Comparison of ENCODE assay signal across 8 cellular contexts in the genomic region with DNA sequence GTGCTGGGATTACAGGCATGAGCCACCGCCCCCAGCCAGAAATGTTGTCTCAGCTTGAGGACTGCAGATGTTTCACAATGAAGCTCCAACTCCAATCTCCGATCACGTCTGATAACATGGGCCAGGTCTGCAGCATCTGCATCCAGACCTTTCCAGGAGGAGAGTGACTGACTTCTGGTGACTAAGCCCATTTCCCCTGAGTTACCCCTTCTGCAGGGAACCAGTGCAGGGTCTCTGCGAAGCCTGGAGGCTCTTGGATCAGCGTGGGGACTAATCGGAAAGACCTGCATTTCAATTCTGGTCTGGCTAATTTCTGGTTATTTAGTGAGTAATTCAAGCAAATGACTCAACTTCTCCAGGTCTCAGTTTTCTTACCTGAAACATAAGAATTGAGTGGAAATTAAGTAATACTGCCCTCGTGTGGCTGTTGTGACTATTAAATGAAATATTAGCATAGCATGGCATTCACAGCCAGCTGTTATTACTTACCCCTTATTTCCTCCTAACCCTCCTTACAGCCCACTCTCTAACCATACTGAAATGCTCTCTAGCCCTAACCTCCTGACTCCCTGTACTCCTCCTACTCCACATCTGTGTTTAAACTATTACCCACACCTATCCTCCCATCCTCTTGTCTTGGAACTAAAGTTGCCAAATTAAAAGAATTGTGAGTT. TPM values are rescaled to one million over a fixed set of nuclear protein-coding genes. Genes with fewer than 3 reads are reported as not detected.
DNase-seq lines count a peak whose midpoint lies in the region; ATAC-seq and TF ChIP-seq lines count a peak whose summit lies in the region.

No MANE protein-coding gene starts in this region.

- no peaks in the 10 kb centered on the region for H3K27me3 ChIP-seq in CD4-positive, alpha-beta T cell (ENCODE audit: control insufficient read depth, insufficient read depth, low read length)
- H3K27me3 ChIP-seq in stomach: no peaks in the 10 kb centered on the region

- peak overlapping the region; percentile 72 for H3K27ac ChIP-seq in CD4-positive, alpha-beta T cell (ENCODE audit: low read depth, low read length)
- H3K27ac ChIP-seq in stomach: peak overlapping the region in 4 of 5 donors; percentile 54 to 92 (median 81)

- H3K4me3 ChIP-seq in choroid plexus epithelial cell (ENCODE audit: low read depth, low read length) (no peak overlapping the region), stomach (no peak overlapping the region)

- peaks cover 3% of the 10 kb centered on the region for H3K9me3 Mint-ChIP-seq in CD4-positive, alpha-beta T cell
- H3K9me3 Mint-ChIP-seq in memory B cell: peaks cover 1% of the 10 kb centered on the region

- peak; percentile 38 for ATAC-seq in CD4-positive, alpha-beta T cell (ENCODE audit: poor library complexity)
- ATAC-seq in GM21360 (IDR thresholded peaks at IDR 0.05; ENCODE audit: unreplicated experiment) (peak; percentile 28), memory B cell (ENCODE audit: low read depth) (peak; percentile 37), HG02973 (IDR thresholded peaks at IDR 0.05; ENCODE audit: unreplicated experiment) (no peak)

- 39 to 50% (median 46%) methylated on average over 7 of the region's 7 CpGs for WGBS in stomach, 5 donors

- H3K4me3 Mint-ChIP-seq in CD4-positive, alpha-beta T cell: peak overlapping the region; percentile 80
- H3K4me3 Mint-ChIP-seq in memory B cell: no peak overlapping the region

- H3K27ac Mint-ChIP-seq in CD4-positive, alpha-beta T cell: peak overlapping the region; percentile 89
- no peak overlapping the region for H3K27ac Mint-ChIP-seq in memory B cell

- intact Hi-C loops in CD4-positive, alpha-beta T cell (cut with DNase I, micrococcal nuclease): loop anchor here (1.0 to 10.0 kb wide), 7 partner anchors 23 to 340 kb away; a partner anchor contains a TSS
- intact Hi-C loops in stomach (cut with DNase I; ENCODE audit: low total_unique reads): loop anchor here (10.0 kb wide), 1 partner anchor 130 kb away; no protein-coding TSS in a partner anchor

- peaks cover 0 to 5% (median 0%) of the 10 kb centered on the region in 4 donors for H3K36me3 ChIP-seq in stomach

- CTCF ChIA-PET in CD4-positive, alpha-beta T cell (lab: Charles Lee): interaction anchor here (0.7 to 3.1 kb wide), 14 partner anchors 10 to 323 kb away, joined by 3 to 15 read pairs (median 4); a partner anchor contains a TSS

- no peaks in the 10 kb centered on the region for H3K27me3 Mint-ChIP-seq in CD4-positive, alpha-beta T cell
- peaks cover 2% of the 10 kb centered on the region for H3K27me3 Mint-ChIP-seq in memory B cell

- POLR2A ChIA-PET in CD4-positive, alpha-beta T cell (lab: Charles Lee): interaction anchor here (0.7 to 3.3 kb wide), 11 partner anchors 9 to 128 kb away, joined by 3 to 53 read pairs (median 5); a partner anchor contains a TSS

- H3K36me3 Mint-ChIP-seq in CD4-positive, alpha-beta T cell (ENCODE audit: low read depth): no peaks in the 10 kb centered on the region
- no peaks in the 10 kb centered on the region for H3K36me3 Mint-ChIP-seq in memory B cell

- no peaks in the 10 kb centered on the region for H3K9me3 ChIP-seq in CD4-positive, alpha-beta T cell (ENCODE audit: control insufficient read depth, low read length)
- no peaks in the 10 kb centered on the region for H3K9me3 ChIP-seq in stomach

- peaks cover 12 to 47% (median 25%) of the 10 kb centered on the region in 4 donors for H3K4me1 ChIP-seq in stomach

- peak; percentile 68 for TF ChIP-seq CTCF in CD4-positive, alpha-beta T cell (IDR thresholded peaks at IDR 0.05)
- TF ChIP-seq CTCF in choroid plexus epithelial cell (conservative IDR thresholded peaks at IDR 0.05; ENCODE audit: low read depth, low read length) (peak; percentile 52), stomach (IDR thresholded peaks at IDR 0.05) (peak in 5 of 7 experiments; percentile 14 to 52 (median 45))

- TF ChIP-seq POLR2A in stomach (IDR thresholded peaks at IDR 0.05): no peak

- DNase-seq in CD4-positive, alpha-beta T cell: peak in 3 of 10 experiments; percentile 11 to 24 (median 18)
- DNase-seq in NCI-H1092 treated with DMSO at 0.1 percent for 48 hours (lab: John Stamatoyannopoulos, UW) (peak; percentile 31), choroid plexus epithelial cell (ENCODE audit: low read depth) (peak; percentile 75), memory B cell (ENCODE audit: low spot score in 2 of 2) (peak; percentile 27 to 55), stomach (no peak)
- DNase-seq in activated CD4-positive, CD25-positive, alpha-beta regulatory T cell (lab: John Stamatoyannopoulos, UW): peak in 3 of 4 experiments; percentile 4 to 29 (median 26)

- no peak for TF ChIP-seq EP300 in stomach (IDR thresholded peaks at IDR 0.05)

- H3K4me1 Mint-ChIP-seq in CD4-positive, alpha-beta T cell (ENCODE audit: low read depth): peaks cover 76% of the 10 kb centered on the region
- peaks cover 25% of the 10 kb centered on the region for H3K4me1 Mint-ChIP-seq in memory B cell

RNA-seq across cellular contexts. Expression of a gene that starts 2.2 kb away (rescaled TPM):
- 1 to 10 TPM; 5.8 to 6.6 TPM for total RNA-seq in CD4-positive, alpha-beta T cell
- 10 to 100 TPM in 2 of 5 donors, 1 to 10 TPM in 3; 2.7 to 14.1 (median 5.8) TPM for total RNA-seq in stomach
- polyA plus RNA-seq in stomach: 10 to 100 TPM; 11.9 to 18.9 (median 12.2) TPM

RNA-seq across cellular contexts. Expression of a gene that starts 46.1 kb away (rescaled TPM):
- total RNA-seq in CD4-positive, alpha-beta T cell: 10 to 100 TPM in 1 of 2 experiments, 1 to 10 TPM in 1; 8.9 to 10.7 TPM
- 10 to 100 TPM; 24.2 to 67.4 (median 43.2) TPM for total RNA-seq in stomach
- polyA plus RNA-seq in stomach: 10 to 100 TPM; 14.4 to 26.1 (median 25.5) TPM

RNA-seq across cellular contexts. Expression of a gene that starts 57.0 kb away (rescaled TPM):
- total RNA-seq in CD4-positive, alpha-beta T cell: not detected
- total RNA-seq in stomach: 1 to 10 TPM; 1.2 to 7.0 (median 3.7) TPM
- under 1 TPM; 0.35 to 0.46 (median 0.37) TPM for polyA plus RNA-seq in stomach
